Comparison of ENCODE assay signal across 1 cellular context in genomic region chr17:62098623-62099231, GRCh38.
TF ChIP-seq lines count a peak whose summit lies in the region.

No MANE protein-coding gene starts in this region.

TF ChIP-seq in K562, 482 proteins besides CTCF, POLR2A, EP300 and RAD21 (continued from another document):
- TF ChIP-seq ZNF551 (CRISPR knock-in tag; IDR thresholded peaks at IDR 0.05) (no peak), CCNT2 (IDR thresholded peaks at IDR 0.05; ENCODE audit: borderline replicate concordance, extremely low read depth, insufficient read length, low read depth, low read length) (no peak), ZBTB12 (CRISPR knock-in tag; IDR thresholded peaks at IDR 0.05) (no peak), ZNF165 (CRISPR knock-in tag; IDR thresholded peaks at IDR 0.05; ENCODE audit: borderline replicate concordance) (no peak), GABPA (tag; conservative IDR thresholded peaks at IDR 0.05; ENCODE audit: low read depth) (no peak)
